ENCODE assay signal across 1 cellular context in the genomic region with DNA sequence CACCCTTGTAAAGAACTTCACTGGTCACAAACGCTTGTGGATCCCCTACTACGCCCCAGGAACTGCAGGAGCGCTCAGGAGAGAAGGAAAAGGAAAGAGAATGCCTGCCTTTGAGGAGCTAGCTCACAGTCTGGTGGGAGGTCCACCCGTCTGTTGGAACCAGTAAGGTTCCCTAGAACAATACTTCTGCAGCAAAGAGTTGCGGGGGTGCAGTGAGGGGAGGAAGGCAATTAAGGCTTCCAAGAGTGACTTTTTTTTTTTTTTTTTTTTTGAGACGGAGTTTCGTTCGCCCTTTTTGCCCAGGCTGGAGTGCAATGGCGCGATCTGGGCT.
TF ChIP-seq lines count a peak whose summit lies in the region.

No MANE protein-coding gene starts in this region.

TF ChIP-seq in GM23338, 12 proteins besides CTCF, POLR2A, EP300 and RAD21 (continued from another document):
- TF ChIP-seq, protein P1, sequence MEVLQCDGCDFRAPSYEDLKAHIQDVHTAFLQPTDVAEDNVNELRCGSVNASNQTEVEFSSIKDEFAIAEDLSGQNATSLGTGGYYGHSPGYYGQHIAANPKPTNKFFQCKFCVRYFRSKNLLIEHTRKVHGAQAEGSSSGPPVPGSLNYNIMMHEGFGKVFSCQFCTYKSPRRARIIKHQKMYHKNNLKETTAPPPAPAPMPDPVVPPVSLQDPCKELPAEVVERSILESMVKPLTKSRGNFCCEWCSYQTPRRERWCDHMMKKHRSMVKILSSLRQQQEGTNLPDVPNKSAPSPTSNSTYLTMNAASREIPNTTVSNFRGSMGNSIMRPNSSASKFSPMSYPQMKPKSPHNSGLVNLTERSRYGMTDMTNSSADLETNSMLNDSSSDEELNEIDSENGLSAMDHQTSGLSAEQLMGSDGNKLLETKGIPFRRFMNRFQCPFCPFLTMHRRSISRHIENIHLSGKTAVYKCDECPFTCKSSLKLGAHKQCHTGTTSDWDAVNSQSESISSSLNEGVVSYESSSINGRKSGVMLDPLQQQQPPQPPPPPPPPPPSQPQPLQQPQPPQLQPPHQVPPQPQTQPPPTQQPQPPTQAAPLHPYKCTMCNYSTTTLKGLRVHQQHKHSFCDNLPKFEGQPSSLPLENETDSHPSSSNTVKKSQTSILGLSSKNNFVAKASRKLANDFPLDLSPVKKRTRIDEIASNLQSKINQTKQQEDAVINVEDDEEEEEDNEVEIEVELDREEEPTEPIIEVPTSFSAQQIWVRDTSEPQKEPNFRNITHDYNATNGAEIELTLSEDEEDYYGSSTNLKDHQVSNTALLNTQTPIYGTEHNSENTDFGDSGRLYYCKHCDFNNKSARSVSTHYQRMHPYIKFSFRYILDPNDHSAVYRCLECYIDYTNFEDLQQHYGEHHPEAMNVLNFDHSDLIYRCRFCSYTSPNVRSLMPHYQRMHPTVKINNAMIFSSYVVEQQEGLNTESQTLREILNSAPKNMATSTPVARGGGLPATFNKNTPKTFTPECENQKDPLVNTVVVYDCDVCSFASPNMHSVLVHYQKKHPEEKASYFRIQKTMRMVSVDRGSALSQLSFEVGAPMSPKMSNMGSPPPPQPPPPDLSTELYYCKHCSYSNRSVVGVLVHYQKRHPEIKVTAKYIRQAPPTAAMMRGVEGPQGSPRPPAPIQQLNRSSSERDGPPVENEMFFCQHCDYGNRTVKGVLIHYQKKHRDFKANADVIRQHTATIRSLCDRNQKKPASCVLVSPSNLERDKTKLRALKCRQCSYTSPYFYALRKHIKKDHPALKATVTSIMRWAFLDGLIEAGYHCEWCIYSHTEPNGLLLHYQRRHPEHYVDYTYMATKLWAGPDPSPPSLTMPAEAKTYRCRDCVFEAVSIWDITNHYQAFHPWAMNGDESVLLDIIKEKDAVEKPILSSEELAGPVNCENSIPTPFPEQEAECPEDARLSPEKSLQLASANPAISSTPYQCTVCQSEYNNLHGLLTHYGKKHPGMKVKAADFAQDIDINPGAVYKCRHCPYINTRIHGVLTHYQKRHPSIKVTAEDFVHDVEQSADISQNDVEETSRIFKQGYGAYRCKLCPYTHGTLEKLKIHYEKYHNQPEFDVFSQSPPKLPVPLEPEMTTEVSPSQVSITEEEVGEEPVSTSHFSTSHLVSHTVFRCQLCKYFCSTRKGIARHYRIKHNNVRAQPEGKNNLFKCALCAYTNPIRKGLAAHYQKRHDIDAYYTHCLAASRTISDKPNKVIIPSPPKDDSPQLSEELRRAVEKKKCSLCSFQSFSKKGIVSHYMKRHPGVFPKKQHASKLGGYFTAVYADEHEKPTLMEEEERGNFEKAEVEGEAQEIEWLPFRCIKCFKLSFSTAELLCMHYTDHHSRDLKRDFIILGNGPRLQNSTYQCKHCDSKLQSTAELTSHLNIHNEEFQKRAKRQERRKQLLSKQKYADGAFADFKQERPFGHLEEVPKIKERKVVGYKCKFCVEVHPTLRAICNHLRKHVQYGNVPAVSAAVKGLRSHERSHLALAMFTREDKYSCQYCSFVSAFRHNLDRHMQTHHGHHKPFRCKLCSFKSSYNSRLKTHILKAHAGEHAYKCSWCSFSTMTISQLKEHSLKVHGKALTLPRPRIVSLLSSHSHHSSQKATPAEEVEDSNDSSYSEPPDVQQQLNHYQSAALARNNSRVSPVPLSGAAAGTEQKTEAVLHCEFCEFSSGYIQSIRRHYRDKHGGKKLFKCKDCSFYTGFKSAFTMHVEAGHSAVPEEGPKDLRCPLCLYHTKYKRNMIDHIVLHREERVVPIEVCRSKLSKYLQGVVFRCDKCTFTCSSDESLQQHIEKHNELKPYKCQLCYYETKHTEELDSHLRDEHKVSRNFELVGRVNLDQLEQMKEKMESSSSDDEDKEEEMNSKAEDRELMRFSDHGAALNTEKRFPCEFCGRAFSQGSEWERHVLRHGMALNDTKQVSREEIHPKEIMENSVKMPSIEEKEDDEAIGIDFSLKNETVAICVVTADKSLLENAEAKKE (CRISPR knock-in tag; IDR thresholded peaks at IDR 0.05), result no peak
- TF ChIP-seq CREB1 (CRISPR knock-in tag; IDR thresholded peaks at IDR 0.05; ENCODE audit: low read depth), result no peak
- no peak for TF ChIP-seq ZNF331 (CRISPR knock-in tag; IDR thresholded peaks at IDR 0.05; ENCODE audit: low read depth)
- no peak for TF ChIP-seq REST (IDR thresholded peaks at IDR 0.05; ENCODE audit: unreplicated experiment)
- no peak for TF ChIP-seq ETS1 (IDR thresholded peaks at IDR 0.05)
- no peak for TF ChIP-seq POLR2AphosphoS5 (IDR thresholded peaks at IDR 0.05; ENCODE audit: low read depth)
- TF ChIP-seq ZNF114 (CRISPR knock-in tag; IDR thresholded peaks at IDR 0.05), result no peak
